Comparison of ENCODE assay signal across 34 cellular contexts in genomic region chr1:156574039-156574633, GRCh38. TPM values are rescaled to one million over a fixed set of nuclear protein-coding genes. Genes with fewer than 3 reads are reported as not detected.
"Had no signal": no experiment of that assay in that cellular context is flagged by ENCODE, and none has a peak within 500 bp of the region (broad histone marks: within the 10 kb centered on the region; RNA-seq: fewer than 3 reads in every experiment).

No MANE protein-coding gene starts in this region.

- H3K4me3 Mint-ChIP-seq: activated CD4-positive, alpha-beta T cell treated with anti-CD3 and anti-CD28 coated beads for 36 hours; activated CD4-positive, alpha-beta T cell treated with anti-CD3 and anti-CD28 coated beads, Interleukin-2, amount 10 ng/mL, durations not matched to agents 7 days and 5 days; activated naive CD4-positive, alpha-beta T cell treated with anti-CD3 and anti-CD28 coated beads, Interleukin-2, amount 10 ng/mL, durations not matched to agents 7 days and 5 days; activated naive CD8-positive, alpha-beta T cell; activated naive CD8-positive, alpha-beta T cell treated with anti-CD3 and anti-CD28 coated beads, Interleukin-2, amount 50 U/mL, for 24 hours; activated T-cell treated with anti-CD3 and anti-CD28 coated beads, Interleukin-2, amount 50 U/mL, for 4 hours; T-helper 1 cell treated with Interleukin-12 subunit alpha and Interleukin-12 subunit beta and Interleukin-4 antibody, amounts not matched to agents 30 μg/mL and 1 μg/mL, for 36 hours; T-helper 2 cell treated with Interferon-gamma antibody and Interleukin-4, amounts not matched to agents 5 μg/mL and 100 μg/mL, for 36 hours; WTC11 had no signal

- H3K27ac ChIP-seq: SJSA1 had no signal

- H3K27ac Mint-ChIP-seq: activated CD4-positive, alpha-beta T cell treated with anti-CD3 and anti-CD28 coated beads for 36 hours; activated CD4-positive, alpha-beta T cell treated with anti-CD3 and anti-CD28 coated beads, Interleukin-2, amount 10 ng/mL, durations not matched to agents 7 days and 5 days; activated naive CD4-positive, alpha-beta T cell treated with anti-CD3 and anti-CD28 coated beads, Interleukin-2, amount 10 ng/mL, durations not matched to agents 7 days and 5 days; activated naive CD8-positive, alpha-beta T cell; activated naive CD8-positive, alpha-beta T cell treated with anti-CD3 and anti-CD28 coated beads, Interleukin-2, amount 50 U/mL, for 24 hours; brain; T-helper 1 cell treated with Interleukin-12 subunit alpha and Interleukin-12 subunit beta and Interleukin-4 antibody, amounts not matched to agents 30 μg/mL and 1 μg/mL, for 36 hours; T-helper 2 cell treated with Interferon-gamma antibody and Interleukin-4, amounts not matched to agents 5 μg/mL and 100 μg/mL, for 36 hours; WTC11 had no signal

- H3K9me2 ChIP-seq: SK-N-SH had no signal

- DNase-seq: activated CD4-positive, alpha-beta T cell treated with anti-CD3 and anti-CD28 coated beads for 36 hours; activated CD4-positive, alpha-beta T cell treated with anti-CD3 and anti-CD28 coated beads, Interleukin-2, amount 10 ng/mL, durations not matched to agents 7 days and 5 days; activated CD4-positive, alpha-beta T cell treated with anti-CD3 and anti-CD28 coated beads, Interleukin-2, amount 50 U/mL, for 48 hours; activated CD8-positive, alpha-beta memory T cell treated with anti-CD3 and anti-CD28 coated beads, Interleukin-2, amount 50 U/mL, for 4 hours; activated effector memory CD4-positive, alpha-beta T cell treated with Interleukin-2 at 50 U/mL for 16 hours; activated naive CD4-positive, alpha-beta T cell treated with anti-CD3 and anti-CD28 coated beads, Interleukin-2, amount 10 ng/mL, durations not matched to agents 7 days and 5 days; activated naive CD8-positive, alpha-beta T cell treated with anti-CD3 and anti-CD28 coated beads, Interleukin-2, amount 50 U/mL, for 24 hours; activated T-cell treated with anti-CD3 and anti-CD28 coated beads for 4 hours; activated T-cell treated with anti-CD3 and anti-CD28 coated beads, Interleukin-2, amount 50 U/mL, for 4 hours; anterior cingulate cortex; central memory CD4-positive, alpha-beta T cell; NCI-H1105; NCI-H1417 treated with DMSO at 0.1 percent for 48 hours; NCI-H187 treated with DMSO at 0.1 percent for 48 hours; NCI-H2081; NCI-H226; NCI-H446 treated with DMSO at 0.1 percent for 48 hours; NCI-H524; NCI-H69; NK-92 treated with Interleukin-12 subunit alpha and Interleukin-12 subunit beta, amount 100 ng/mL, for 24 hours; SHP77 treated with DMSO at 0.1 percent for 48 hours; SK-N-SH had no signal

- ATAC-seq: activated CD4-positive, alpha-beta T cell treated with anti-CD3 and anti-CD28 coated beads for 36 hours; activated CD4-positive, CD25-positive, alpha-beta regulatory T cell treated with anti-CD3 and anti-CD28 coated beads, Interleukin-2, amount 50 U/mL, for 24 hours; activated naive CD8-positive, alpha-beta T cell treated with anti-CD3 and anti-CD28 coated beads, Interleukin-2, amount 50 U/mL, for 24 hours; activated T-cell treated with anti-CD3 and anti-CD28 coated beads, Interleukin-2, amount 50 U/mL, for 4 hours; Panc1; WTC11 had no signal

- H3K4me2 ChIP-seq: SK-N-SH had no signal

- H3K9me3 Mint-ChIP-seq: activated CD4-positive, alpha-beta T cell treated with anti-CD3 and anti-CD28 coated beads, Interleukin-2, amount 10 ng/mL, durations not matched to agents 7 days and 5 days; activated naive CD4-positive, alpha-beta T cell treated with anti-CD3 and anti-CD28 coated beads, Interleukin-2, amount 10 ng/mL, durations not matched to agents 7 days and 5 days; activated naive CD8-positive, alpha-beta T cell treated with anti-CD3 and anti-CD28 coated beads, Interleukin-2, amount 50 U/mL, for 24 hours; activated T-cell treated with anti-CD3 and anti-CD28 coated beads, Interleukin-2, amount 50 U/mL, for 4 hours; brain; T-helper 1 cell treated with Interleukin-12 subunit alpha and Interleukin-12 subunit beta and Interleukin-4 antibody, amounts not matched to agents 30 μg/mL and 1 μg/mL, for 36 hours; T-helper 2 cell treated with Interferon-gamma antibody and Interleukin-4, amounts not matched to agents 5 μg/mL and 100 μg/mL, for 36 hours; WTC11 had no signal

- H3K9me3 ChIP-seq: SJSA1, SK-N-SH had no signal

- FAIRE-seq: TTC549 had no signal

- H3K9ac ChIP-seq: SK-N-SH had no signal

- H3K4me3 ChIP-seq: SJSA1 had no signal

- H3K36me3 Mint-ChIP-seq: brain had no signal

- H3K27me3 ChIP-seq: SJSA1 had no signal

RNA-seq across cellular contexts. Expression of gene TTC24, which starts 5.4 kb away (rescaled TPM):
- total RNA-seq: cerebellum, MCF 10A, RPMI7951, SJSA1 had no signal
- polyA plus RNA-seq: SK-N-SH had no signal

RNA-seq across cellular contexts. Expression of gene HAPLN2, which starts 45.1 kb away (rescaled TPM):
- total RNA-seq: activated T-cell treated with anti-CD3 and anti-CD28 coated beads, Interleukin-2, amount 50 U/mL, for 4 hours; MCF 10A; RPMI7951; SJSA1 had no signal
